In the genomic region with DNA sequence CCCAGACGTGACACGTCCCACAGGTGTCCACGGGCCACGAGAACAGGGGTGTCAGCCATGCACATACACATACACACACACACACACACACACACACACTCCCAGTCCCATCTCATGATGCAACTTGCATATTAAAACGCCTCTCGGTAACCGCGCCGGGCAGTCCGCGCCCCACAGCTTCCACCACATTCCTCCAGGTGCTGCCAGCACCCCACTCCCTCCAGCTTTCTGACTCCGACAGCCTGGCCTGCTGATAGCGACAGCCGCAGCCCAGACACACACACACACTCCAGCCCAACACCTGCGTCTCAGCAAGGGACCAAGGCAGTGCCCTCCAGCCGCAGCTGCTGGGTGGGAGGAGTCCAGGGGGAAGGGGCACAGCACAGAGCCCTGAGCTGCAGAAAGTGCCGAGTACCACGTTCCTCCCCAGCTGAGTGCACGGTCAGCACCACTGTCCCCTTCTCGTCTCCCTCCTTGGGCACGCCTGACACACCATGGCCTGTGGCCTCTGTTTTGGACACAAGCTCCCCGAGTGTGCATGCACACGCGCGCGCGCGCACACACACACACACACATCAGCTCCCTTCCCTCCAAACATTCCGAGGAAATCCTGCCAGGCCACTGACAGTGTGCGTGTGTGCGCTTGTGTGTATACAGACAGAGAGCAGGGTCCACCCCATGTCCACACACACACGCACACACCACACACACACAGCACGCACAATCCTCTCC, we compare ENCODE assay signal across 9 cellular contexts. TPM values are rescaled to one million over a fixed set of nuclear protein-coding genes. Genes with fewer than 3 reads are reported as not detected.
DNase-seq lines count a peak whose midpoint lies in the region; ATAC-seq and TF ChIP-seq lines count a peak whose summit lies in the region.
"Had no signal": no experiment of that assay in that cellular context is flagged by ENCODE, and none has a peak within 500 bp of the region (broad histone marks: within the 10 kb centered on the region; RNA-seq: fewer than 3 reads in every experiment).

No MANE protein-coding gene starts in this region.

- WGBS in gastroesophageal sphincter (ENCODE audit: low coverage in 1 of 2), 2 donors: 10% methylated on average over 2 of the region's 33 CpGs; no CpG with 5 or more reads in 1 of the 2 donors

- H3K4me1 Mint-ChIP-seq in stimulated activated naive CD8-positive, alpha-beta T cell treated with anti-CD3 and anti-CD28 coated beads, Interleukin-15, amount 100 ng/mL, for 72 hours: peaks cover 49% of the 10 kb centered on the region
- H3K4me1 Mint-ChIP-seq in WTC11: peaks cover 18% of the 10 kb centered on the region
- H3K4me1 Mint-ChIP-seq in immature natural killer cell: peaks cover 0 to 19% of the 10 kb centered on the region in 2 donors
- peaks cover 24% of the 10 kb centered on the region for H3K4me1 Mint-ChIP-seq in CD14-positive monocyte

- H3K27ac Mint-ChIP-seq in stimulated activated naive CD8-positive, alpha-beta T cell treated with anti-CD3 and anti-CD28 coated beads, Interleukin-15, amount 100 ng/mL, for 72 hours: no peak overlapping the region
- H3K27ac Mint-ChIP-seq in WTC11: no peak overlapping the region
- no peak overlapping the region for H3K27ac Mint-ChIP-seq in immature natural killer cell
- peak overlapping the region in 1 of 7 donors; percentile 82 for H3K27ac Mint-ChIP-seq in CD14-positive monocyte

- H3K9me3 ChIP-seq in gastroesophageal sphincter: no peaks in the 10 kb centered on the region

- no peak for TF ChIP-seq EP300 in gastroesophageal sphincter (IDR thresholded peaks at IDR 0.05)

- CTCF ChIA-PET in WTC11 (lab: Charles Lee): interaction anchor here (0.6 to 1.9 kb wide), 12 partner anchors 13 to 166 kb away, joined by 3 to 13 read pairs (median 4); no protein-coding TSS in a partner anchor

- H3K36me3 ChIP-seq in gastroesophageal sphincter: no peaks in the 10 kb centered on the region

- no peak overlapping the region for H3K4me3 ChIP-seq in gastroesophageal sphincter

- H3K27ac ChIP-seq in gastroesophageal sphincter: no peak overlapping the region

- no peak for TF ChIP-seq CTCF in WTC11 (IDR thresholded peaks at IDR 0.05)
- TF ChIP-seq CTCF in gastroesophageal sphincter (IDR thresholded peaks at IDR 0.05): no peak
- TF ChIP-seq CTCF in CD14-positive monocyte (IDR thresholded peaks at IDR 0.05): no peak

- peaks cover 77% of the 10 kb centered on the region for H3K27me3 Mint-ChIP-seq in stimulated activated naive CD8-positive, alpha-beta T cell treated with anti-CD3 and anti-CD28 coated beads, Interleukin-15, amount 100 ng/mL, for 72 hours
- H3K27me3 Mint-ChIP-seq in WTC11 (ENCODE audit: low read depth): peaks cover 65% of the 10 kb centered on the region
- H3K27me3 Mint-ChIP-seq in immature natural killer cell (ENCODE audit: low read depth in 3 of 3): peaks cover 7 to 36% (median 17%) of the 10 kb centered on the region in 3 donors
- H3K27me3 Mint-ChIP-seq in CD14-positive monocyte (ENCODE audit: low read depth in 3 of 3): peaks cover 64 to 76% (median 71%) of the 10 kb centered on the region in 3 donors

- no peak for DNase-seq in stimulated activated naive CD8-positive, alpha-beta T cell treated with anti-CD3 and anti-CD28 coated beads, Interleukin-15, amount 100 ng/mL, for 72 hours
- DNase-seq in stimulated activated naive CD8-positive, alpha-beta T cell treated with anti-CD3 and anti-CD28 coated beads, Interleukin-15, Interleukin-2, amounts not matched to agents 100 U/mL and 50 U/mL, for 24 hours: no peak
- DNase-seq in WTC11 (ENCODE audit: low spot score): peak; percentile 63
- DNase-seq in immature natural killer cell: no peak
- DNase-seq in CD14-positive monocyte (ENCODE audit: low spot score): no peak
- DNase-seq: DMS153 had no signal

- TF ChIP-seq POLR2A in gastroesophageal sphincter (IDR thresholded peaks at IDR 0.05): no peak

- intact Hi-C loops in CD14-positive monocyte (cut with micrococcal nuclease): no loop called here

- peaks cover 0 to 18% (median 3%) of the 10 kb centered on the region in 3 donors for H3K4me1 ChIP-seq in gastroesophageal sphincter

- peaks cover 99% of the 10 kb centered on the region for H3K27me3 ChIP-seq in gastroesophageal sphincter

- H3K36me3 Mint-ChIP-seq in WTC11 (no peaks in the 10 kb centered on the region), immature natural killer cell (no peaks in the 10 kb centered on the region), CD14-positive monocyte (peaks cover 0 to 8% of the 10 kb centered on the region in 2 donors)

- peak overlapping the region in 1 of 2 donors; percentile 75 for H3K4me3 Mint-ChIP-seq in stimulated activated naive CD8-positive, alpha-beta T cell treated with anti-CD3 and anti-CD28 coated beads, Interleukin-15, amount 100 ng/mL, for 72 hours
- H3K4me3 Mint-ChIP-seq in WTC11: peak overlapping the region; percentile 62
- peak overlapping the region; percentile 29 to 63 (median 41) for H3K4me3 Mint-ChIP-seq in immature natural killer cell
- peak overlapping the region in 1 of 2 donors; percentile 84 for H3K4me3 Mint-ChIP-seq in CD14-positive monocyte

- peak; percentile 8 for ATAC-seq in stimulated activated naive CD8-positive, alpha-beta T cell treated with anti-CD3 and anti-CD28 coated beads, Interleukin-15, amount 100 ng/mL, for 72 hours
- no peak for ATAC-seq in stimulated activated naive CD8-positive, alpha-beta T cell treated with anti-CD3 and anti-CD28 coated beads, Interleukin-15, Interleukin-2, amounts not matched to agents 100 U/mL and 50 U/mL, for 24 hours
- peak; percentile 72 for ATAC-seq in WTC11
- ATAC-seq in GM19463 (IDR thresholded peaks at IDR 0.05; ENCODE audit: unreplicated experiment): no peak
- ATAC-seq in GM21367 (IDR thresholded peaks at IDR 0.05; ENCODE audit: unreplicated experiment): no peak
- ATAC-seq in gastroesophageal sphincter: no peak

- POLR2A ChIA-PET in WTC11 (lab: Charles Lee): interaction anchor here (0.7 kb wide), 1 partner anchor 120 kb away, joined by 3 read pairs; no protein-coding TSS in a partner anchor

- no peaks in the 10 kb centered on the region for H3K9me3 Mint-ChIP-seq in stimulated activated naive CD8-positive, alpha-beta T cell treated with anti-CD3 and anti-CD28 coated beads, Interleukin-15, amount 100 ng/mL, for 72 hours
- H3K9me3 Mint-ChIP-seq in WTC11 (no peaks in the 10 kb centered on the region), immature natural killer cell (peaks cover 0 to 2% (median 0%) of the 10 kb centered on the region in 6 donors), CD14-positive monocyte (peaks cover 0 to 16% (median 6%) of the 10 kb centered on the region in 7 donors)

TF ChIP-seq in WTC11, 78 proteins besides CTCF, POLR2A, EP300 and RAD21:
- TF ChIP-seq, protein P1, sequence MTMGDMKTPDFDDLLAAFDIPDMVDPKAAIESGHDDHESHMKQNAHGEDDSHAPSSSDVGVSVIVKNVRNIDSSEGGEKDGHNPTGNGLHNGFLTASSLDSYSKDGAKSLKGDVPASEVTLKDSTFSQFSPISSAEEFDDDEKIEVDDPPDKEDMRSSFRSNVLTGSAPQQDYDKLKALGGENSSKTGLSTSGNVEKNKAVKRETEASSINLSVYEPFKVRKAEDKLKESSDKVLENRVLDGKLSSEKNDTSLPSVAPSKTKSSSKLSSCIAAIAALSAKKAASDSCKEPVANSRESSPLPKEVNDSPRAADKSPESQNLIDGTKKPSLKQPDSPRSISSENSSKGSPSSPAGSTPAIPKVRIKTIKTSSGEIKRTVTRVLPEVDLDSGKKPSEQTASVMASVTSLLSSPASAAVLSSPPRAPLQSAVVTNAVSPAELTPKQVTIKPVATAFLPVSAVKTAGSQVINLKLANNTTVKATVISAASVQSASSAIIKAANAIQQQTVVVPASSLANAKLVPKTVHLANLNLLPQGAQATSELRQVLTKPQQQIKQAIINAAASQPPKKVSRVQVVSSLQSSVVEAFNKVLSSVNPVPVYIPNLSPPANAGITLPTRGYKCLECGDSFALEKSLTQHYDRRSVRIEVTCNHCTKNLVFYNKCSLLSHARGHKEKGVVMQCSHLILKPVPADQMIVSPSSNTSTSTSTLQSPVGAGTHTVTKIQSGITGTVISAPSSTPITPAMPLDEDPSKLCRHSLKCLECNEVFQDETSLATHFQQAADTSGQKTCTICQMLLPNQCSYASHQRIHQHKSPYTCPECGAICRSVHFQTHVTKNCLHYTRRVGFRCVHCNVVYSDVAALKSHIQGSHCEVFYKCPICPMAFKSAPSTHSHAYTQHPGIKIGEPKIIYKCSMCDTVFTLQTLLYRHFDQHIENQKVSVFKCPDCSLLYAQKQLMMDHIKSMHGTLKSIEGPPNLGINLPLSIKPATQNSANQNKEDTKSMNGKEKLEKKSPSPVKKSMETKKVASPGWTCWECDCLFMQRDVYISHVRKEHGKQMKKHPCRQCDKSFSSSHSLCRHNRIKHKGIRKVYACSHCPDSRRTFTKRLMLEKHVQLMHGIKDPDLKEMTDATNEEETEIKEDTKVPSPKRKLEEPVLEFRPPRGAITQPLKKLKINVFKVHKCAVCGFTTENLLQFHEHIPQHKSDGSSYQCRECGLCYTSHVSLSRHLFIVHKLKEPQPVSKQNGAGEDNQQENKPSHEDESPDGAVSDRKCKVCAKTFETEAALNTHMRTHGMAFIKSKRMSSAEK (CRISPR knock-in tag; IDR thresholded peaks at IDR 0.05; ENCODE audit: borderline replicate concordance): no peak
- TF ChIP-seq FOXP1 (CRISPR knock-in tag; IDR thresholded peaks at IDR 0.05; ENCODE audit: borderline replicate concordance) (0 out of 2 replicates have a peak, but pooled peaks have one; percentile 61), ZBTB21 (CRISPR knock-in tag; IDR thresholded peaks at IDR 0.05; ENCODE audit: borderline replicate concordance) (no peak)
- TF ChIP-seq, protein P2, sequence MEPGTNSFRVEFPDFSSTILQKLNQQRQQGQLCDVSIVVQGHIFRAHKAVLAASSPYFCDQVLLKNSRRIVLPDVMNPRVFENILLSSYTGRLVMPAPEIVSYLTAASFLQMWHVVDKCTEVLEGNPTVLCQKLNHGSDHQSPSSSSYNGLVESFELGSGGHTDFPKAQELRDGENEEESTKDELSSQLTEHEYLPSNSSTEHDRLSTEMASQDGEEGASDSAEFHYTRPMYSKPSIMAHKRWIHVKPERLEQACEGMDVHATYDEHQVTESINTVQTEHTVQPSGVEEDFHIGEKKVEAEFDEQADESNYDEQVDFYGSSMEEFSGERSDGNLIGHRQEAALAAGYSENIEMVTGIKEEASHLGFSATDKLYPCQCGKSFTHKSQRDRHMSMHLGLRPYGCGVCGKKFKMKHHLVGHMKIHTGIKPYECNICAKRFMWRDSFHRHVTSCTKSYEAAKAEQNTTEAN (CRISPR knock-in tag; IDR thresholded peaks at IDR 0.05): peak; percentile 96

RNA-seq across cellular contexts. Expression of a gene that starts 1.3 kb away (rescaled TPM):
- total RNA-seq in WTC11 (2021) (0.87 to 1.8 TPM (median 1.5 TPM) in 3 replicates), gastroesophageal sphincter (under 1 TPM in 3 of 4 donors, not detected in 1; under 0.01 to 0.19 (median 0.16) TPM)
- polyA plus RNA-seq in immature natural killer cell (under 1 TPM in 1 of 3 donors, not detected in 2; 0.04 TPM), CD14-positive monocyte (not detected)

Comparison
In these comparisons a context has a peak if more than half of its experiments do, and no peak if none do; other contexts are left out.
1. ATAC-seq: peak in stimulated activated naive CD8-positive, alpha-beta T cell treated with anti-CD3 and anti-CD28 coated beads, Interleukin-15, amount 100 ng/mL, for 72 hours (single experiment) and WTC11 (single experiment); none in stimulated activated naive CD8-positive, alpha-beta T cell treated with anti-CD3 and anti-CD28 coated beads, Interleukin-15, Interleukin-2, amounts not matched to agents 100 U/mL and 50 U/mL, for 24 hours (single experiment), GM19463 (single experiment), GM21367 (single experiment) and gastroesophageal sphincter (single experiment).